10 cellular contexts compared by ENCODE assay signal in genomic region chr3:53842436-53843194, GRCh38. TPM values are rescaled to one million over a fixed set of nuclear protein-coding genes. Genes with fewer than 3 reads are reported as not detected.
DNase-seq lines count a peak whose midpoint lies in the region; ATAC-seq and TF ChIP-seq lines count a peak whose summit lies in the region.
"Had no signal": no experiment of that assay in that cellular context is flagged by ENCODE, and none has a peak within 500 bp of the region (broad histone marks: within the 10 kb centered on the region; RNA-seq: fewer than 3 reads in every experiment).

No MANE protein-coding gene starts in this region.

- H3K79me1 ChIP-seq in trophoblast cell (ENCODE audit: low read length): peaks cover 2% of the 10 kb centered on the region

- peak overlapping the region; percentile 39 for H3K9ac ChIP-seq in NT2/D1 (ENCODE audit: insufficient read length, low read depth)
- no peak overlapping the region for H3K9ac ChIP-seq in trophoblast cell (ENCODE audit: low read length)

- H3K36me3 ChIP-seq in NT2/D1 (ENCODE audit: insufficient read depth, insufficient read length, low read length) (peaks cover 22% of the 10 kb centered on the region), trophoblast cell (ENCODE audit: control insufficient read depth in 1 of 2, insufficient read depth in 2 of 2, low read length in 2 of 2) (no peaks in the 10 kb centered on the region)
- H3K36me3 ChIP-seq in effector memory CD4-positive, alpha-beta T cell (ENCODE audit: control insufficient read depth, insufficient read depth, low read length): no peaks in the 10 kb centered on the region

- no peak overlapping the region for H3K4ac ChIP-seq in trophoblast cell (ENCODE audit: low read depth, low read length)

- no peaks in the 10 kb centered on the region for H3K9me3 ChIP-seq in NT2/D1 (ENCODE audit: insufficient read depth, low read length)
- peaks cover 3% of the 10 kb centered on the region for H3K9me3 ChIP-seq in trophoblast cell (ENCODE audit: insufficient read depth, low read depth, low read length)
- H3K9me3 ChIP-seq in effector memory CD4-positive, alpha-beta T cell (ENCODE audit: control insufficient read depth, low read length): no peaks in the 10 kb centered on the region

- no peak overlapping the region for H3K4me3 ChIP-seq in NT2/D1 (ENCODE audit: insufficient read length, low read depth)
- H3K4me3 ChIP-seq in fibroblast of villous mesenchyme (ENCODE audit: low read depth, low read length): no peak overlapping the region
- H3K4me3 ChIP-seq in trophoblast cell (ENCODE audit: low read depth, low read length): no peak overlapping the region
- no peak overlapping the region for H3K4me3 ChIP-seq in effector memory CD4-positive, alpha-beta T cell (ENCODE audit: insufficient read depth, low read depth, low read length, poor library complexity, severe bottlenecking)

- ATAC-seq in HG02759 (IDR thresholded peaks at IDR 0.05; ENCODE audit: unreplicated experiment): no peak

- H3K23ac ChIP-seq in trophoblast cell (ENCODE audit: low read length): no peak overlapping the region

- no peak overlapping the region for H4K12ac ChIP-seq in trophoblast cell (ENCODE audit: low read depth, low read length)

- H3K4me3 Mint-ChIP-seq in CD14-positive monocyte: peak overlapping the region in 1 of 2 donors; percentile 33
- H3K4me3 Mint-ChIP-seq: memory B cell had no signal

- H4K91ac ChIP-seq in trophoblast cell (ENCODE audit: low read depth, low read length): no peak overlapping the region

- H2AK5ac ChIP-seq in trophoblast cell (ENCODE audit: low read length): no peak overlapping the region

- no peak overlapping the region for H3K27ac Mint-ChIP-seq in CD14-positive monocyte
- H3K27ac Mint-ChIP-seq: memory B cell had no signal

- peaks cover 26% of the 10 kb centered on the region for H3K4me1 ChIP-seq in NT2/D1 (ENCODE audit: insufficient read depth, insufficient read length)
- peaks cover 5 to 6% of the 10 kb centered on the region in 2 experiments for H3K4me1 ChIP-seq in trophoblast cell (ENCODE audit: control insufficient read depth in 1 of 2, insufficient read depth in 2 of 2, low read length in 2 of 2)
- H3K4me1 ChIP-seq in effector memory CD4-positive, alpha-beta T cell (ENCODE audit: control insufficient read depth, insufficient read depth, low read length, poor library complexity, severe bottlenecking): peaks cover 10% of the 10 kb centered on the region

- intact Hi-C loops in CD14-positive monocyte (cut with micrococcal nuclease): no loop called here

- TF ChIP-seq CTCF in fibroblast of villous mesenchyme (IDR thresholded peaks at IDR 0.05; ENCODE audit: insufficient read depth, low read depth, low read length): peak; percentile 13
- TF ChIP-seq CTCF in CD14-positive monocyte (IDR thresholded peaks at IDR 0.05): no peak
- no peak for TF ChIP-seq CTCF in GM20000 (IDR thresholded peaks at IDR 0.05; ENCODE audit: extremely low read depth, missing control alignments)

- peaks cover 53 to 59% (median 57%) of the 10 kb centered on the region in 3 donors for H3K27me3 Mint-ChIP-seq in CD14-positive monocyte (ENCODE audit: low read depth in 3 of 3)

- H3K36me3 Mint-ChIP-seq in CD14-positive monocyte: peaks cover 2 to 3% of the 10 kb centered on the region in 2 donors
- H3K36me3 Mint-ChIP-seq: memory B cell had no signal

- H3K4me1 Mint-ChIP-seq in CD14-positive monocyte: peaks cover 9% of the 10 kb centered on the region

- H3K27ac ChIP-seq in trophoblast cell (ENCODE audit: low read depth, low read length): no peak overlapping the region
- no peak overlapping the region for H3K27ac ChIP-seq in effector memory CD4-positive, alpha-beta T cell (ENCODE audit: insufficient read depth, low read length, poor library complexity, severe bottlenecking)

- DNase-seq in ELR (ENCODE audit: low read depth): peak; percentile 13
- DNase-seq in NT2/D1 (ENCODE audit: low read depth, low spot score): no peak
- peak; percentile 12 for DNase-seq in fibroblast of villous mesenchyme (ENCODE audit: low read depth)
- DNase-seq in trophoblast cell: peak; percentile 33 to 54
- DNase-seq in CD14-positive monocyte (ENCODE audit: low spot score): no peak
- no peak for DNase-seq in effector memory CD4-positive, alpha-beta T cell
- DNase-seq in GM20000 (ENCODE audit: low spot score): no peak
- DNase-seq: Kasumi-1 had no signal

- H3K9me3 Mint-ChIP-seq in CD14-positive monocyte: peaks cover 0 to 8% (median 1%) of the 10 kb centered on the region in 7 donors
- H3K9me3 Mint-ChIP-seq: memory B cell had no signal

- H3K14ac ChIP-seq in trophoblast cell (ENCODE audit: low read length): no peak overlapping the region

- H4K8ac ChIP-seq in trophoblast cell (ENCODE audit: low read depth, low read length): no peak overlapping the region

- no peaks in the 10 kb centered on the region for H3K79me2 ChIP-seq in trophoblast cell (ENCODE audit: control insufficient read depth, insufficient read depth, low read length, poor library complexity)

- H2BK120ac ChIP-seq in trophoblast cell (ENCODE audit: insufficient read depth, low read length, poor library complexity): no peak overlapping the region

- WGBS in trophoblast cell (ENCODE audit: extremely low coverage, insufficient coverage, insufficient read length): no CpG with 5 or more reads among the region's 12 CpGs

- H3K18ac ChIP-seq in trophoblast cell (ENCODE audit: low read length): no peak overlapping the region

- H3K4me2 ChIP-seq in trophoblast cell (ENCODE audit: low read length): no peak overlapping the region

- H2AFZ ChIP-seq in trophoblast cell (ENCODE audit: insufficient read depth, low read length, poor library complexity): no peak overlapping the region

- H2BK5ac ChIP-seq in trophoblast cell (ENCODE audit: low read depth, low read length, poor library complexity): no peak overlapping the region

- H3K27me3 ChIP-seq in NT2/D1 (ENCODE audit: insufficient read depth, insufficient read length) (peaks cover 8% of the 10 kb centered on the region), trophoblast cell (ENCODE audit: insufficient read depth, low read length) (peaks cover 4% of the 10 kb centered on the region)
- peaks cover 23% of the 10 kb centered on the region for H3K27me3 ChIP-seq in effector memory CD4-positive, alpha-beta T cell (replicated peaks; ENCODE audit: control insufficient read depth, insufficient read depth, low read length, poor library complexity, severe bottlenecking)

- no peak overlapping the region for H2BK12ac ChIP-seq in trophoblast cell (ENCODE audit: low read length)

RNA-seq across cellular contexts. Expression of gene CHDH, which starts 3.6 kb away (rescaled TPM):
- under 0.01 and 0.32 TPM in 2 replicates for total RNA-seq in fibroblast of villous mesenchyme
- polyA plus RNA-seq in trophoblast cell (2013): 0.40 and 0.55 TPM in 2 replicates
- polyA plus RNA-seq in CD14-positive monocyte: not detected

RNA-seq across cellular contexts. Expression of gene IL17RB, which starts 3.8 kb away (rescaled TPM):
- 0.32 and 0.43 TPM in 2 replicates for total RNA-seq in fibroblast of villous mesenchyme
- 1.2 and 1.3 TPM in 2 replicates for polyA plus RNA-seq in trophoblast cell (2013)
- under 1 TPM in 1 of 2 donors, not detected in 1; 0.13 TPM for polyA plus RNA-seq in CD14-positive monocyte

RNA-seq across cellular contexts. Expression of gene ACTR8, which starts 39.3 kb away (rescaled TPM):
- total RNA-seq in fibroblast of villous mesenchyme: 29.3 and 38.0 TPM in 2 replicates
- polyA plus RNA-seq in trophoblast cell (2013): 13.0 and 15.2 TPM in 2 replicates
- 10 to 100 TPM; 10.7 to 12.2 TPM for polyA plus RNA-seq in CD14-positive monocyte

RNA-seq across cellular contexts. Expression of gene SELENOK, which starts 49.0 kb away (rescaled TPM):
- total RNA-seq in fibroblast of villous mesenchyme: 15.5 and 19.4 TPM in 2 replicates
- 90.3 and 101 TPM in 2 replicates for polyA plus RNA-seq in trophoblast cell (2013)
- 100 to 1,000 TPM in 1 of 2 donors, 10 to 100 TPM in 1; 96.4 to 117 TPM for polyA plus RNA-seq in CD14-positive monocyte

Comparison
In these comparisons a context has a peak if more than half of its experiments do, and no peak if none do; other contexts are left out.
1. DNase-seq: peak in ELR (single experiment), fibroblast of villous mesenchyme (single experiment) and trophoblast cell (2 of 2); none in NT2/D1 (single experiment), CD14-positive monocyte (single experiment), effector memory CD4-positive, alpha-beta T cell (0 of 3) and GM20000 (single experiment).